In genomic region chr10:78758176-78758575, GRCh38 we compare ENCODE assay signal across 19 cellular contexts.
DNase-seq lines count a peak whose midpoint lies in the region; ATAC-seq and TF ChIP-seq lines count a peak whose summit lies in the region.
"Had no signal": no experiment of that assay in that cellular context is flagged by ENCODE, and none has a peak within 500 bp of the region (broad histone marks: within the 10 kb centered on the region; RNA-seq: fewer than 3 reads in every experiment).

No MANE protein-coding gene starts in this region.

- WGBS in mesodermal cell (ENCODE audit: insufficient coverage in 2 of 2), 2 experiments: 97% methylated on average over 6 of the region's 6 CpGs
- WGBS in ovary, 3 donors: 94 to 96% (median 94%) methylated on average over 6 of the region's 6 CpGs

- no peak for TF ChIP-seq EP300 in ovary (IDR thresholded peaks at IDR 0.05)

- peaks cover 33% of the 10 kb centered on the region for H3K4me1 ChIP-seq in mesodermal cell (ENCODE audit: control insufficient read depth, insufficient read depth, low read length, poor library complexity, severe bottlenecking)
- peaks cover 4% of the 10 kb centered on the region for H3K4me1 ChIP-seq in ovary (ENCODE audit: insufficient read depth)

- no peaks in the 10 kb centered on the region for H3K9me3 ChIP-seq in mesodermal cell (ENCODE audit: control insufficient read depth, low read length)
- H3K9me3 ChIP-seq in ovary: no peaks in the 10 kb centered on the region

- no peak for ATAC-seq in stimulated activated effector memory CD8-positive, alpha-beta T cell treated with anti-CD3 and anti-CD28 coated beads, Interleukin-12 subunit alpha, Interleukin-12 subunit beta, amount 100 ng/mL, for 72 hours
- ATAC-seq in HG03039 (IDR thresholded peaks at IDR 0.05; ENCODE audit: unreplicated experiment): no peak

- H3K36me3 Mint-ChIP-seq in CD14-positive monocyte: peaks cover 0 to 3% of the 10 kb centered on the region in 2 donors
- no peaks in the 10 kb centered on the region for H3K36me3 Mint-ChIP-seq in stimulated activated effector memory CD8-positive, alpha-beta T cell treated with anti-CD3 and anti-CD28 coated beads, Interleukin-12 subunit alpha, Interleukin-12 subunit beta, amount 100 ng/mL, for 72 hours

- H3K27me3 Mint-ChIP-seq in CD14-positive monocyte (ENCODE audit: low read depth in 3 of 3): peaks cover 11 to 15% (median 12%) of the 10 kb centered on the region in 3 donors

- no peaks in the 10 kb centered on the region for H3K9me3 Mint-ChIP-seq in CD14-positive monocyte
- H3K9me3 Mint-ChIP-seq in stimulated activated effector memory CD8-positive, alpha-beta T cell treated with anti-CD3 and anti-CD28 coated beads, Interleukin-12 subunit alpha, Interleukin-12 subunit beta, amount 100 ng/mL, for 72 hours: no peaks in the 10 kb centered on the region

- no peak for TF ChIP-seq POLR2A in ovary (IDR thresholded peaks at IDR 0.05)

- no peak overlapping the region for H3K4me3 ChIP-seq in mesodermal cell (ENCODE audit: extremely low read depth, insufficient read depth, low read length, poor library complexity, severe bottlenecking)
- no peak overlapping the region for H3K4me3 ChIP-seq in ovary

- no peaks in the 10 kb centered on the region for H3K36me3 ChIP-seq in mesodermal cell (ENCODE audit: control insufficient read depth, insufficient read depth, low read length)
- no peaks in the 10 kb centered on the region for H3K36me3 ChIP-seq in ovary

- H3K27ac ChIP-seq in RWPE1: peak overlapping the region; percentile 89
- peak overlapping the region; percentile 95 for H3K27ac ChIP-seq in mesodermal cell (ENCODE audit: low read depth, low read length, severe bottlenecking)
- H3K27ac ChIP-seq in ovary: no peak overlapping the region

- TF ChIP-seq CTCF in CD14-positive monocyte (IDR thresholded peaks at IDR 0.05) (no peak), RWPE1 (conservative IDR thresholded peaks at IDR 0.05; ENCODE audit: low read depth) (no peak), ovary (IDR thresholded peaks at IDR 0.05) (no peak)

- DNase-seq in CD14-positive monocyte (ENCODE audit: low spot score) (no peak), RWPE1 (ENCODE audit: low spot score) (no peak), ovary (no peak), DMS79 treated with DMSO at 0.1 percent for 48 hours (lab: John Stamatoyannopoulos, UW) (no peak), cerebellar nuclear complex (lab: John Stamatoyannopoulos, UW) (no peak)
- no peak for DNase-seq in stimulated activated effector memory CD8-positive, alpha-beta T cell treated with anti-CD3 and anti-CD28 coated beads, Interleukin-12 subunit alpha, Interleukin-12 subunit beta, amount 100 ng/mL, for 72 hours (ENCODE audit: low spot score in 2 of 2)
- DNase-seq: C1 segment of cervical spinal cord, DMS79, HCEC 1CT, KG1, NCI-H1417, NCI-H187, NCI-H2107, NCI-H510A treated with DMSO at 0.1 percent for 48 hours, NCI-H774, OCI-M1, RPMI8226 had no signal

- POLR2A ChIA-PET in RWPE1 (lab: Yijun Ruan, JAX; ENCODE audit: low non-redundant PET): interaction anchor here (0.6 kb wide), 1 partner anchor 16 kb away, joined by 3 read pairs; no protein-coding TSS in a partner anchor

- H3K4me3 Mint-ChIP-seq in CD14-positive monocyte: no peak overlapping the region
- H3K4me3 Mint-ChIP-seq in stimulated activated effector memory CD8-positive, alpha-beta T cell treated with anti-CD3 and anti-CD28 coated beads, Interleukin-12 subunit alpha, Interleukin-12 subunit beta, amount 100 ng/mL, for 72 hours: no peak overlapping the region

- peak overlapping the region in 6 of 7 donors; percentile 42 to 97 (median 96) for H3K27ac Mint-ChIP-seq in CD14-positive monocyte
- H3K27ac Mint-ChIP-seq in stimulated activated effector memory CD8-positive, alpha-beta T cell treated with anti-CD3 and anti-CD28 coated beads, Interleukin-12 subunit alpha, Interleukin-12 subunit beta, amount 100 ng/mL, for 72 hours: peak overlapping the region; percentile 70

- H3K27me3 ChIP-seq in ovary: no peaks in the 10 kb centered on the region

- peaks cover 69% of the 10 kb centered on the region for H3K4me1 Mint-ChIP-seq in CD14-positive monocyte
- H3K4me1 Mint-ChIP-seq in stimulated activated effector memory CD8-positive, alpha-beta T cell treated with anti-CD3 and anti-CD28 coated beads, Interleukin-12 subunit alpha, Interleukin-12 subunit beta, amount 100 ng/mL, for 72 hours: peaks cover 41% of the 10 kb centered on the region

- intact Hi-C loops in CD14-positive monocyte (cut with micrococcal nuclease) (loop anchor here in 1 of 2 donors (5.0 to 10.0 kb wide), 5 partner anchors 183 to 507 kb away; no protein-coding TSS in a partner anchor), ovary (cut with DNase I) (no loop called here)

- CTCF ChIA-PET in RWPE1 (lab: Yijun Ruan, JAX): no interaction called here

Comparison
In these comparisons a context has a peak if more than half of its experiments do, and no peak if none do; other contexts are left out.
1. H3K27ac ChIP-seq: peak in RWPE1 (single experiment) and mesodermal cell (single experiment); none in ovary (0 of 2).